Comparison of ENCODE assay signal across 6 cellular contexts in the genomic region with DNA sequence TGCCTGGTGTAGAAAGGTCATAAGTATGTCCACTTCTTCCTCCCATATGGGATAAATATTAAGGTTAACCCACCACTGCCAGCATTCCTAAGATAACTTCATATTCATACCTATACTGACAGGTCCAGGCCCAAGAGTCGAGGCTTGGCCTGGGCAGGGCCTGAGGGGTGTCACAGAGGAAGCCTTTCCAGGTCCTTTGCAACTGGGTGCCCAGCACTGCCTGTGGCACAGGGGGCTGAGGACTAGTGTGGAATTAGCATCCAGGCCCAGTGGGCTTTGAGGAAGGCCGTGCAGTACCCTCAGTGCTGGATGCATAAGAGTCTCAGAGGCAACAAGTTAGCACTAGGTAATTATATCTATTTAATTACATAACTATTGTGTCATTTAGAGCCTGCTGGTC.
"Had no signal": no experiment of that assay in that cellular context is flagged by ENCODE, and none has a peak within 500 bp of the region (broad histone marks: within the 10 kb centered on the region; RNA-seq: fewer than 3 reads in every experiment).

No MANE protein-coding gene starts in this region.

- H3K9me3 ChIP-seq: HAP-1 had no signal

- H3K4me1 ChIP-seq: HAP-1 had no signal

- H3K36me3 ChIP-seq: HAP-1 had no signal

- DNase-seq: H7, HFFc6, IMR-90 had no signal

- ATAC-seq: GM23338, HCT116 had no signal

- H3K4me3 ChIP-seq: GM23338, HAP-1 had no signal
